8 cellular contexts compared by ENCODE assay signal in the genomic region with DNA sequence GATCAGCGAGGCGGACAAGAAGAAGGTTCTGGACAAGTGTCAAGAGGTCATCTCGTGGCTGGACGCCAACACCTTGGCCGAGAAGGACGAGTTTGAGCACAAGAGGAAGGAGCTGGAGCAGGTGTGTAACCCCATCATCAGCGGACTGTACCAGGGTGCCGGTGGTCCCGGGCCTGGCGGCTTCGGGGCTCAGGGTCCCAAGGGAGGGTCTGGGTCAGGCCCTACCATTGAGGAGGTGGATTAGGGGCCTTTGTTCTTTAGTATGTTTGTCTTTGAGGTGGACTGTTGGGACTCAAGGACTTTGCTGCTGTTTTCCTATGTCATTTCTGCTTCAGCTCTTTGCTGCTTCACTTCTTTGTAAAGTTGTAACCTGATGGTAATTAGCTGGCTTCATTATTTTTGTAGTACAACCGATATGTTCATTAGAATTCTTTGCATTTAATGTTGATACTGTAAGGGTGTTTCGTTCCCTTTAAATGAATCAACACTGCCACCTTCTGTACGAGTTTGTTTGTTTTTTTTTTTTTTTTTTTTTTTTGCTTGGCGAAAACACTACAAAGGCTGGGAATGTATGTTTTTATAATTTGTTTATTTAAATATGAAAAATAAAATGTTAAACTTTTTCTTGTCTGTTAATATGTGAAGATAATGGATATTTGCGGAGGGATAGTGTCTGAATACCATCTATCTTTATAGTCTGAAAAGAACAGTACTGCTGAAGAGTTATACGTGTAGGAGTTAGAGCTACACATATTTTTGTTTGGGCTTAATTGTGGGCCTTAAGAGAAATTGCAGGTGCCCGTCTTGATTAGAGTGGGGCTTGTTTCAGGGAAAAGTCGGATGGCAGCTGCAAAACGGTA. TPM values are rescaled to one million over a fixed set of nuclear protein-coding genes. Genes with fewer than 3 reads are reported as not detected.
DNase-seq lines count a peak whose midpoint lies in the region; ATAC-seq, FAIRE-seq and TF ChIP-seq lines count a peak whose summit lies in the region.

No MANE protein-coding gene starts in this region.

- peak; percentile 66 for DNase-seq in NCI-H510A treated with DMSO at 0.1 percent for 48 hours (lab: John Stamatoyannopoulos, UW)
- DNase-seq in NCI-H510A (lab: John Stamatoyannopoulos, UW): no peak
- DNase-seq in NAMALWA (ENCODE audit: low spot score): peak; percentile 83
- DNase-seq in fibroblast of the aortic adventitia (ENCODE audit: low read depth): peak; percentile 75
- peak in 4 of 6 donors; percentile 45 to 76 (median 50) for DNase-seq in pancreas
- no peak for DNase-seq in stimulated activated CD4-positive, alpha-beta T cell treated with anti-CD3 and anti-CD28 coated beads, Interleukin-2, amount 100 ng/mL, for 48 hours

- ATAC-seq in pancreas: peak in 2 of 4 donors; percentile 0 to 1
- no peak for ATAC-seq in HG03432 (IDR thresholded peaks at IDR 0.05; ENCODE audit: unreplicated experiment)

- no peaks in the 10 kb centered on the region for H3K27me3 ChIP-seq in pancreas

- no peaks in the 10 kb centered on the region for H3K36me3 ChIP-seq in pancreas

- H3K27ac ChIP-seq in VCaP (peak overlapping the region; percentile 66), pancreas (peak overlapping the region in 2 of 4 donors; percentile 72 to 74)

- peaks cover 12 to 27% (median 24%) of the 10 kb centered on the region in 3 donors for H3K4me1 ChIP-seq in pancreas

- 0 to 1% methylated on average over 16 of the region's 20 CpGs for WGBS in pancreas, 2 donors

- H3K4me3 ChIP-seq in fibroblast of the aortic adventitia (ENCODE audit: low read depth, low read length) (peak overlapping the region; percentile 85), pancreas (peak overlapping the region; percentile 40 to 57 (median 44))

- H3K9me3 ChIP-seq in pancreas: no peaks in the 10 kb centered on the region

- FAIRE-seq in pancreas (lab: Jason Lieb, UNC): no peak

- peak; percentile 48 for TF ChIP-seq CTCF in VCaP (conservative IDR thresholded peaks at IDR 0.05)
- peak; percentile 31 for TF ChIP-seq CTCF in fibroblast of the aortic adventitia (IDR thresholded peaks at IDR 0.05; ENCODE audit: insufficient read depth, low read length)
- TF ChIP-seq CTCF in pancreas (IDR thresholded peaks at IDR 0.05): no peak

- intact Hi-C loops in pancreas (cut with DNase I): loop anchor here in 1 of 3 donors (10.0 kb wide), 1 partner anchor 55 kb away; a partner anchor contains a TSS

RNA-seq across cellular contexts. Expression of a gene that starts 2.3 kb away (rescaled TPM):
- 62.0 and 112 TPM in 2 replicates for total RNA-seq in fibroblast of the aortic adventitia (ENCODE audit: low replicate concordance)
- 100 to 1,000 TPM in 2 of 6 donors, 10 to 100 TPM in 4; 24.6 to 248 (median 43.2) TPM for total RNA-seq in pancreas
- polyA plus RNA-seq in pancreas: 10 to 100 TPM; 18.4 to 60.4 TPM

RNA-seq across cellular contexts. Expression of a gene that starts 14.5 kb away (rescaled TPM):
- 52.8 and 76.9 TPM in 2 replicates for total RNA-seq in fibroblast of the aortic adventitia (ENCODE audit: low replicate concordance)
- total RNA-seq in pancreas: 100 to 1,000 TPM in 1 of 6 donors, 10 to 100 TPM in 5; 18.2 to 195 (median 29.6) TPM
- polyA plus RNA-seq in pancreas: 10 to 100 TPM; 51.7 to 85.0 TPM

RNA-seq across cellular contexts. Expression of a gene that starts 14.8 kb away (rescaled TPM):
- total RNA-seq in fibroblast of the aortic adventitia (ENCODE audit: low replicate concordance) (1.4 and 2.4 TPM in 2 replicates), pancreas (1 to 10 TPM in 2 of 6 donors, under 1 TPM in 4; 0.51 to 1.2 (median 0.68) TPM)
- polyA plus RNA-seq in pancreas: 1 to 10 TPM in 1 of 2 donors, under 1 TPM in 1; 0.46 to 1.0 TPM

RNA-seq across cellular contexts. Expression of a gene that starts 23.1 kb away (rescaled TPM):
- total RNA-seq in fibroblast of the aortic adventitia (ENCODE audit: low replicate concordance) (49.5 and 88.3 TPM in 2 replicates), pancreas (10 to 100 TPM; 11.0 to 23.1 (median 19.0) TPM)
- polyA plus RNA-seq in pancreas: 10 to 100 TPM; 25.1 to 27.3 TPM

RNA-seq across cellular contexts. Expression of a gene that starts 32.8 kb away (rescaled TPM):
- total RNA-seq in fibroblast of the aortic adventitia (ENCODE audit: low replicate concordance): 35.8 and 48.2 TPM in 2 replicates
- 10 to 100 TPM; 19.0 to 34.7 (median 22.2) TPM for total RNA-seq in pancreas
- 10 to 100 TPM; 26.5 to 38.5 TPM for polyA plus RNA-seq in pancreas

Comparison
In these comparisons a context has a peak if more than half of its experiments do, and no peak if none do; other contexts are left out.
1. DNase-seq: peak in NCI-H510A treated with DMSO at 0.1 percent for 48 hours (single experiment), NAMALWA (single experiment), fibroblast of the aortic adventitia (single experiment) and pancreas (4 of 6); none in NCI-H510A (single experiment) and stimulated activated CD4-positive, alpha-beta T cell treated with anti-CD3 and anti-CD28 coated beads, Interleukin-2, amount 100 ng/mL, for 48 hours (0 of 2).
2. CTCF ChIP-seq: peak in VCaP (single experiment) and fibroblast of the aortic adventitia (single experiment); none in pancreas (0 of 4).